ENCODE assay signal across 8 cellular contexts in the genomic region with DNA sequence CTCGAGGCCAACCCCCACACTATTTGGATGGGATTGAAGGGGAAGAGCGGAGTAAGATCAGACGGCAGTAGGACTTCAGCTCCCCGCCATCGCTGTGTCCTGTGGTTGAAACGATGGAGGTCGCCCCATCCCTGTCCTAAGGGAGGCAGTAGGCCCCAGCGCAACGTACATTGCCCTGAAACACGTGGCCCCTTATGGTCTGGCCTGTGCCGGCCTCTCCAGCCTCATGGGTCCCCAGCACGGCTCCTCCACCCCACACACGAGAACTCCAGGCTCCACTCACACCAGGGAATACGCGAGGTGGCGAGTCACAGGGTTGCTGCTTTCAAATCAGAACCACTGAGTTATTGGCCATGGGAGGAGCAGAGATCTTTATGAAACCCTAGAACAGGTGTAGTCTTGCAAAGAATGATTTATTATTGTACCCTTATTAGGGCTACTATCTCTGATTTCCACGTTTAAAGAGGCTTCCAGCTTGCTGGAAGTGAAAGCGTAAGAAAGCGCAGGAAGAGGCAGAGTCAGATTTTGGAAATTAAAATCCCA. TPM values are rescaled to one million over a fixed set of nuclear protein-coding genes. Genes with fewer than 3 reads are reported as not detected.
DNase-seq lines count a peak whose midpoint lies in the region; TF ChIP-seq lines count a peak whose summit lies in the region.

No MANE protein-coding gene starts in this region.

- H3K4me3 ChIP-seq in Loucy (ENCODE audit: low read length, poor library complexity, severe bottlenecking): peak overlapping the region; percentile 43
- H3K4me3 ChIP-seq in ectodermal cell (ENCODE audit: insufficient read depth, low read depth, low read length): peak overlapping the region; percentile 5

- H3K27ac Mint-ChIP-seq in activated CD4-positive, alpha-beta memory T cell treated with anti-CD3 and anti-CD28 coated beads for 36 hours: no peak overlapping the region
- H3K27ac Mint-ChIP-seq in activated CD4-positive, alpha-beta memory T cell treated with anti-CD3 and anti-CD28 coated beads, Interleukin-2, amount 10 ng/mL, durations not matched to agents 7 days and 5 days: no peak overlapping the region
- no peak overlapping the region for H3K27ac Mint-ChIP-seq in nephron progenitor cell

- H4K20me1 ChIP-seq in Loucy (ENCODE audit: insufficient read depth, low read length, poor library complexity, severe bottlenecking): peaks cover 15% of the 10 kb centered on the region

- intact Hi-C loops in activated CD4-positive, alpha-beta memory T cell treated with anti-CD3 and anti-CD28 coated beads for 36 hours (cut with micrococcal nuclease): loop anchor here (5.0 kb wide), 5 partner anchors 107 to 267 kb away; partner anchors contain the start of genes SRCAP, ZNF689 and ZNF764

- H2AFZ ChIP-seq in Loucy (ENCODE audit: low read length): peak overlapping the region; percentile 92

- H3K4me3 Mint-ChIP-seq in activated CD4-positive, alpha-beta memory T cell treated with anti-CD3 and anti-CD28 coated beads for 36 hours: no peak overlapping the region
- no peak overlapping the region for H3K4me3 Mint-ChIP-seq in activated CD4-positive, alpha-beta memory T cell treated with anti-CD3 and anti-CD28 coated beads, Interleukin-2, amount 10 ng/mL, durations not matched to agents 7 days and 5 days
- no peak overlapping the region for H3K4me3 Mint-ChIP-seq in nephron progenitor cell

- no peak overlapping the region for H3K27ac ChIP-seq in ectodermal cell (ENCODE audit: insufficient read depth, low read depth, low read length, poor library complexity, severe bottlenecking)

- no peaks in the 10 kb centered on the region for H3K9me3 Mint-ChIP-seq in activated CD4-positive, alpha-beta memory T cell treated with anti-CD3 and anti-CD28 coated beads for 36 hours
- no peaks in the 10 kb centered on the region for H3K9me3 Mint-ChIP-seq in activated CD4-positive, alpha-beta memory T cell treated with anti-CD3 and anti-CD28 coated beads, Interleukin-2, amount 10 ng/mL, durations not matched to agents 7 days and 5 days
- peaks cover 4% of the 10 kb centered on the region for H3K9me3 Mint-ChIP-seq in nephron progenitor cell

- peak overlapping the region; percentile 51 for H3K4me2 ChIP-seq in Loucy (ENCODE audit: low read depth, low read length, poor library complexity, severe bottlenecking)

- H3K4me1 ChIP-seq in Loucy (ENCODE audit: insufficient read depth, low read length, poor library complexity, severe bottlenecking) (peaks cover 17% of the 10 kb centered on the region), ectodermal cell (ENCODE audit: control insufficient read depth, insufficient read depth, low read length) (no peaks in the 10 kb centered on the region)

- CTCF ChIA-PET in activated CD4-positive, alpha-beta memory T cell treated with anti-CD3 and anti-CD28 coated beads for 36 hours (lab: Charles Lee): interaction anchor here (0.9 to 3.9 kb wide), 44 partner anchors 9 to 375 kb away, joined by 3 to 52 read pairs (median 8); partner anchors contain the start of genes CD2BP2, FBRS, ITGAL and PRR14
- CTCF ChIA-PET in activated CD4-positive, alpha-beta memory T cell treated with anti-CD3 and anti-CD28 coated beads, Interleukin-2, amount 10 ng/mL, durations not matched to agents 7 days and 5 days (lab: Charles Lee): interaction anchor here (0.8 to 3.6 kb wide), 61 partner anchors 9 to 339 kb away, joined by 3 to 58 read pairs (median 8); partner anchors contain the start of genes FBRS, ITGAL, PRR14 and SEPTIN1

- peaks cover 19% of the 10 kb centered on the region for H3K36me3 Mint-ChIP-seq in activated CD4-positive, alpha-beta memory T cell treated with anti-CD3 and anti-CD28 coated beads for 36 hours
- H3K36me3 Mint-ChIP-seq in activated CD4-positive, alpha-beta memory T cell treated with anti-CD3 and anti-CD28 coated beads, Interleukin-2, amount 10 ng/mL, durations not matched to agents 7 days and 5 days (ENCODE audit: low read depth): peaks cover 17% of the 10 kb centered on the region
- H3K36me3 Mint-ChIP-seq in nephron progenitor cell (ENCODE audit: low read depth): peaks cover 29% of the 10 kb centered on the region

- H3K9ac ChIP-seq in Loucy (ENCODE audit: low read depth, low read length, poor library complexity, severe bottlenecking): peak overlapping the region; percentile 37

- no peaks in the 10 kb centered on the region for H3F3A ChIP-seq in Loucy (ENCODE audit: low read depth)

- peaks cover 33% of the 10 kb centered on the region for H3K79me2 ChIP-seq in Loucy (ENCODE audit: insufficient read depth, low read length)

- H3K9me3 ChIP-seq in Loucy (ENCODE audit: insufficient read depth, low read depth, low read length): no peaks in the 10 kb centered on the region
- H3K9me3 ChIP-seq in ectodermal cell (ENCODE audit: control insufficient read depth, low read length): no peaks in the 10 kb centered on the region

- 55 to 60% methylated on average over 19 of the region's 19 CpGs for WGBS in ectodermal cell, 2 experiments

- no peaks in the 10 kb centered on the region for H3K9me2 ChIP-seq in Loucy (replicated peaks; ENCODE audit: low read depth, low read length)

- DNase-seq in activated CD4-positive, alpha-beta memory T cell treated with anti-CD3 and anti-CD28 coated beads for 36 hours: peak; percentile 61
- DNase-seq in activated CD4-positive, alpha-beta memory T cell treated with anti-CD3 and anti-CD28 coated beads, Interleukin-2, amount 10 ng/mL, durations not matched to agents 7 days and 5 days: no peak
- DNase-seq in nephron progenitor cell: peak; percentile 32
- DNase-seq in hepatic stellate cell (ENCODE audit: low spot score): no peak
- no peak for DNase-seq in NCI-H2107 (lab: John Stamatoyannopoulos, UW)
- DNase-seq in NCI-H2196 treated with DMSO at 0.1 percent for 48 hours (lab: John Stamatoyannopoulos, UW; ENCODE audit: unreplicated experiment): no peak

- peaks cover 38% of the 10 kb centered on the region for H3K4me1 Mint-ChIP-seq in activated CD4-positive, alpha-beta memory T cell treated with anti-CD3 and anti-CD28 coated beads for 36 hours (ENCODE audit: low read depth)
- peaks cover 42% of the 10 kb centered on the region for H3K4me1 Mint-ChIP-seq in activated CD4-positive, alpha-beta memory T cell treated with anti-CD3 and anti-CD28 coated beads, Interleukin-2, amount 10 ng/mL, durations not matched to agents 7 days and 5 days
- peaks cover 19% of the 10 kb centered on the region for H3K4me1 Mint-ChIP-seq in nephron progenitor cell

- POLR2A ChIA-PET in activated CD4-positive, alpha-beta memory T cell treated with anti-CD3 and anti-CD28 coated beads for 36 hours (lab: Charles Lee): interaction anchor here (0.7 to 2.5 kb wide), 22 partner anchors 10 to 247 kb away, joined by 3 to 26 read pairs (median 4); partner anchors contain the start of genes CORO1A, FBRS, ITGAL and SEPTIN1
- POLR2A ChIA-PET in activated CD4-positive, alpha-beta memory T cell treated with anti-CD3 and anti-CD28 coated beads, Interleukin-2, amount 10 ng/mL, durations not matched to agents 7 days and 5 days (lab: Charles Lee): interaction anchor here (0.5 to 3.6 kb wide), 27 partner anchors 12 to 245 kb away, joined by 3 to 41 read pairs (median 5); partner anchors contain the start of genes ITGAL, PRR14, SEPHS2 and SEPTIN1

- peak; percentile 34; the same call in 1 of the 2 replicates for TF ChIP-seq CTCF in Loucy (conservative IDR thresholded peaks at IDR 0.05; ENCODE audit: low read length)
- no peak for TF ChIP-seq CTCF in nephron progenitor cell (IDR thresholded peaks at IDR 0.05)

- H3K36me3 ChIP-seq in Loucy (ENCODE audit: insufficient read depth, low read length) (no peaks in the 10 kb centered on the region), ectodermal cell (ENCODE audit: control insufficient read depth, insufficient read depth, low read length) (no peaks in the 10 kb centered on the region)

- no peaks in the 10 kb centered on the region for H3K27me3 Mint-ChIP-seq in activated CD4-positive, alpha-beta memory T cell treated with anti-CD3 and anti-CD28 coated beads for 36 hours
- H3K27me3 Mint-ChIP-seq in activated CD4-positive, alpha-beta memory T cell treated with anti-CD3 and anti-CD28 coated beads, Interleukin-2, amount 10 ng/mL, durations not matched to agents 7 days and 5 days: no peaks in the 10 kb centered on the region
- peaks cover 18% of the 10 kb centered on the region for H3K27me3 Mint-ChIP-seq in nephron progenitor cell (ENCODE audit: low read depth, poor library complexity)

- H3K27me3 ChIP-seq in Loucy (ENCODE audit: insufficient read depth, low read length, poor library complexity, severe bottlenecking) (no peaks in the 10 kb centered on the region), ectodermal cell (ENCODE audit: control insufficient read depth, insufficient read depth, low read length, poor library complexity, severe bottlenecking) (peaks cover 5% of the 10 kb centered on the region)

RNA-seq across cellular contexts. Expression of gene DCTPP1, which starts 0.7 kb away (rescaled TPM):
- 10 to 100 TPM; 87.5 to 96.6 TPM for total RNA-seq in activated CD4-positive, alpha-beta memory T cell treated with anti-CD3 and anti-CD28 coated beads for 36 hours
- 10 to 100 TPM; 51.3 to 51.4 TPM for total RNA-seq in activated CD4-positive, alpha-beta memory T cell treated with anti-CD3 and anti-CD28 coated beads, Interleukin-2, amount 10 ng/mL, durations not matched to agents 7 days and 5 days
- 85.8 TPM for polyA plus RNA-seq in ectodermal cell (2013, experiment 1 of 4)
- polyA plus RNA-seq in ectodermal cell (2013, experiment 2 of 4): 79.1 TPM
- 53.6 TPM for polyA plus RNA-seq in ectodermal cell (2013, experiment 3 of 4)
- polyA plus RNA-seq in ectodermal cell (2013, experiment 4 of 4): 57.4 TPM

RNA-seq across cellular contexts. Expression of gene SEPHS2, which starts 15.2 kb away (rescaled TPM):
- 10 to 100 TPM; 61.4 to 61.7 TPM for total RNA-seq in activated CD4-positive, alpha-beta memory T cell treated with anti-CD3 and anti-CD28 coated beads for 36 hours
- total RNA-seq in activated CD4-positive, alpha-beta memory T cell treated with anti-CD3 and anti-CD28 coated beads, Interleukin-2, amount 10 ng/mL, durations not matched to agents 7 days and 5 days: 10 to 100 TPM; 56.3 to 57.8 TPM
- 27.6 TPM for polyA plus RNA-seq in ectodermal cell (2013, experiment 1 of 4)
- polyA plus RNA-seq in ectodermal cell (2013, experiment 2 of 4): 30.9 TPM
- polyA plus RNA-seq in ectodermal cell (2013, experiment 3 of 4): 25.0 TPM
- polyA plus RNA-seq in ectodermal cell (2013, experiment 4 of 4): 27.8 TPM

RNA-seq across cellular contexts. Expression of gene ZNF771, which starts 23.1 kb away (rescaled TPM):
- 1 to 10 TPM; 5.4 to 5.7 TPM for total RNA-seq in activated CD4-positive, alpha-beta memory T cell treated with anti-CD3 and anti-CD28 coated beads for 36 hours
- total RNA-seq in activated CD4-positive, alpha-beta memory T cell treated with anti-CD3 and anti-CD28 coated beads, Interleukin-2, amount 10 ng/mL, durations not matched to agents 7 days and 5 days: 1 to 10 TPM; 4.2 to 4.5 TPM
- 7.4 TPM for polyA plus RNA-seq in ectodermal cell (2013, experiment 1 of 4)
- 6.9 TPM for polyA plus RNA-seq in ectodermal cell (2013, experiment 2 of 4)
- polyA plus RNA-seq in ectodermal cell (2013, experiment 3 of 4): 11.5 TPM
- polyA plus RNA-seq in ectodermal cell (2013, experiment 4 of 4): 10.3 TPM

RNA-seq across cellular contexts. Expression of gene ZNF48, which starts 35.3 kb away (rescaled TPM):
- 10 to 100 TPM; 13.1 to 13.6 TPM for total RNA-seq in activated CD4-positive, alpha-beta memory T cell treated with anti-CD3 and anti-CD28 coated beads for 36 hours
- total RNA-seq in activated CD4-positive, alpha-beta memory T cell treated with anti-CD3 and anti-CD28 coated beads, Interleukin-2, amount 10 ng/mL, durations not matched to agents 7 days and 5 days: 10 to 100 TPM; 14.2 to 14.5 TPM
- polyA plus RNA-seq in ectodermal cell (2013, experiment 1 of 4): 45.3 TPM
- 53.1 TPM for polyA plus RNA-seq in ectodermal cell (2013, experiment 2 of 4)
- polyA plus RNA-seq in ectodermal cell (2013, experiment 3 of 4): 34.0 TPM
- 39.1 TPM for polyA plus RNA-seq in ectodermal cell (2013, experiment 4 of 4)

RNA-seq across cellular contexts. Expression of gene ITGAL, which starts 42.0 kb away (rescaled TPM):
- total RNA-seq in activated CD4-positive, alpha-beta memory T cell treated with anti-CD3 and anti-CD28 coated beads for 36 hours: 100 to 1,000 TPM; 218 to 226 TPM
- total RNA-seq in activated CD4-positive, alpha-beta memory T cell treated with anti-CD3 and anti-CD28 coated beads, Interleukin-2, amount 10 ng/mL, durations not matched to agents 7 days and 5 days: 100 to 1,000 TPM; 583 to 586 TPM
- not detected for polyA plus RNA-seq in ectodermal cell (2013, experiment 1 of 4)
- polyA plus RNA-seq in ectodermal cell (2013, experiment 2 of 4): 0.44 TPM
- not detected for polyA plus RNA-seq in ectodermal cell (2013, experiment 3 of 4)
- polyA plus RNA-seq in ectodermal cell (2013, experiment 4 of 4): 0.32 TPM

Comparison
In these comparisons a context has a peak if more than half of its experiments do, and no peak if none do; other contexts are left out.
1. DNase-seq: peak in activated CD4-positive, alpha-beta memory T cell treated with anti-CD3 and anti-CD28 coated beads for 36 hours (single experiment) and nephron progenitor cell (single experiment); none in activated CD4-positive, alpha-beta memory T cell treated with anti-CD3 and anti-CD28 coated beads, Interleukin-2, amount 10 ng/mL, durations not matched to agents 7 days and 5 days (single experiment), hepatic stellate cell (single experiment), NCI-H2107 (single experiment) and NCI-H2196 treated with DMSO at 0.1 percent for 48 hours (single experiment).